ENCODE assay signal across 17 cellular contexts in genomic region chr19:4288091-4288777, GRCh38. TPM values are rescaled to one million over a fixed set of nuclear protein-coding genes. Genes with fewer than 3 reads are reported as not detected.
"Had no signal": no experiment of that assay in that cellular context is flagged by ENCODE, and none has a peak within 500 bp of the region (broad histone marks: within the 10 kb centered on the region; RNA-seq: fewer than 3 reads in every experiment).

No MANE protein-coding gene starts in this region.

- H3K27me3 Mint-ChIP-seq: activated CD4-positive, alpha-beta memory T cell treated with anti-CD3 and anti-CD28 coated beads, Interleukin-2, amount 10 ng/mL, durations not matched to agents 7 days and 5 days; activated CD4-positive, alpha-beta T cell treated with anti-CD3 and anti-CD28 coated beads for 36 hours; activated naive CD8-positive, alpha-beta T cell had no signal

- H3K27ac Mint-ChIP-seq: activated CD4-positive, alpha-beta memory T cell treated with anti-CD3 and anti-CD28 coated beads, Interleukin-2, amount 10 ng/mL, durations not matched to agents 7 days and 5 days; activated CD4-positive, alpha-beta T cell treated with anti-CD3 and anti-CD28 coated beads for 36 hours; activated naive CD8-positive, alpha-beta T cell; memory B cell; T-helper 2 cell treated with Interferon-gamma antibody and Interleukin-4, amounts not matched to agents 5 μg/mL and 100 μg/mL, for 36 hours had no signal

- ATAC-seq: activated CD4-positive, alpha-beta T cell treated with anti-CD3 and anti-CD28 coated beads for 36 hours; left lung had no signal

- FAIRE-seq: keratinocyte had no signal

- H3K4me1 ChIP-seq: esophagus squamous epithelium, left lung had no signal

- DNase-seq: activated CD4-positive, alpha-beta memory T cell treated with anti-CD3 and anti-CD28 coated beads, Interleukin-2, amount 10 ng/mL, durations not matched to agents 7 days and 5 days; activated CD4-positive, alpha-beta T cell treated with anti-CD3 and anti-CD28 coated beads for 36 hours; activated gamma-delta T cell; activated T-cell treated with anti-CD3 and anti-CD28 coated beads, Interleukin-2, amount 50 U/mL, for 48 hours; amygdala; brain microvascular endothelial cell; esophagus squamous epithelium; foreskin fibroblast; head of caudate nucleus; left lung had no signal

- H3K36me3 ChIP-seq: brain microvascular endothelial cell, esophagus squamous epithelium, left lung had no signal

- H3K36me3 Mint-ChIP-seq: activated naive CD8-positive, alpha-beta T cell; memory B cell had no signal

- H3K4me3 Mint-ChIP-seq: activated CD4-positive, alpha-beta memory T cell treated with anti-CD3 and anti-CD28 coated beads, Interleukin-2, amount 10 ng/mL, durations not matched to agents 7 days and 5 days; activated CD4-positive, alpha-beta T cell treated with anti-CD3 and anti-CD28 coated beads for 36 hours; activated naive CD8-positive, alpha-beta T cell; memory B cell; T-helper 2 cell treated with Interferon-gamma antibody and Interleukin-4, amounts not matched to agents 5 μg/mL and 100 μg/mL, for 36 hours had no signal

- H3K4me3 ChIP-seq: esophagus squamous epithelium, left lung, skin epidermis had no signal

- H3K9me3 ChIP-seq: esophagus squamous epithelium, left lung had no signal

- H3K4me1 Mint-ChIP-seq: activated CD4-positive, alpha-beta memory T cell treated with anti-CD3 and anti-CD28 coated beads, Interleukin-2, amount 10 ng/mL, durations not matched to agents 7 days and 5 days; activated CD4-positive, alpha-beta T cell treated with anti-CD3 and anti-CD28 coated beads for 36 hours had no signal

- H3K27ac ChIP-seq: brain microvascular endothelial cell, esophagus squamous epithelium, left lung, skin epidermis had no signal

RNA-seq across cellular contexts. Expression of gene SHD, which starts 9.2 kb away (rescaled TPM):
- total RNA-seq: activated CD4-positive, alpha-beta memory T cell treated with anti-CD3 and anti-CD28 coated beads, Interleukin-2, amount 10 ng/mL, durations not matched to agents 7 days and 5 days; activated CD4-positive, alpha-beta T cell treated with anti-CD3 and anti-CD28 coated beads for 36 hours; dermis microvascular lymphatic vessel endothelial cell; esophagus squamous epithelium; left lung had no signal
- polyA plus RNA-seq: keratinocyte had no signal

RNA-seq across cellular contexts. Expression of gene TMIGD2, which starts 14.0 kb away (rescaled TPM):
- total RNA-seq: dermis microvascular lymphatic vessel endothelial cell had no signal
- polyA plus RNA-seq: keratinocyte, neural cell had no signal
